In the genomic region with DNA sequence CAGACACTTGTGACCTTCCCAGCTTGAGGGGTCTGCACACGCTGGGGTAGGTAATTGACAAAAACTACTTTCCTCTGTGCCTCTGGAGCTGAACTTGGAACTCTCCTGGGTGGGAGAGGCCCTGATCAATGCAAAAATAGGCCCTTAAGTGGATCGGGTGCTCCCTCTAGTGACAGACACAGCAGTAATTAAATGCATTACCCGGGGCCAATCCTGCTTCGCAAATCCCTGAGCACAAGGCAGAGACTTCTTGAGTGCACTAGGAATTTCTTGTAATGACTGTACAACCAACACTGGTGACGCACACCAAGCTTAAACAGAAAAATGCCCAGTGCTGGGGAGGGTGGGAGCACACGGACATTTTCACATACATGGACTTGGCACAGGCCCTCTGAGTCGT, we compare ENCODE assay signal across 7 cellular contexts. TPM values are rescaled to one million over a fixed set of nuclear protein-coding genes. Genes with fewer than 3 reads are reported as not detected.
DNase-seq lines count a peak whose midpoint lies in the region; ATAC-seq and TF ChIP-seq lines count a peak whose summit lies in the region.

No MANE protein-coding gene starts in this region.

- H2AFZ ChIP-seq in hepatocyte, result no peak overlapping the region

- H4K20me1 ChIP-seq in hepatocyte (ENCODE audit: insufficient read depth, poor library complexity, severe bottlenecking), result no peaks in the 10 kb centered on the region

- H3K79me2 ChIP-seq in hepatocyte, result no peaks in the 10 kb centered on the region

- no peaks in the 10 kb centered on the region for H3K9me2 ChIP-seq in hepatocyte (replicated peaks; ENCODE audit: insufficient read depth)

- TF ChIP-seq CTCF in hepatocyte (IDR thresholded peaks at IDR 0.05; ENCODE audit: poor library complexity), result peak; percentile 70

- H3K9me3 ChIP-seq in hepatocyte (ENCODE audit: low read depth), result no peaks in the 10 kb centered on the region

- ATAC-seq in HG02678 (IDR thresholded peaks at IDR 0.05; ENCODE audit: unreplicated experiment), result no peak

- H3K4me3 ChIP-seq in hepatocyte (no peak overlapping the region), skeletal muscle cell (ENCODE audit: low read depth, low read length) (no peak overlapping the region)

- H3K4me2 ChIP-seq in hepatocyte, result no peak overlapping the region

- 19% methylated on average over 7 of the region's 7 CpGs for WGBS in hepatocyte (ENCODE audit: low lambda C conversion rate, missing lambda C conversion rate)

- no peaks in the 10 kb centered on the region for H3K36me3 ChIP-seq in hepatocyte (replicated peaks; ENCODE audit: insufficient read depth, low read depth)

- no peaks in the 10 kb centered on the region for H3K27me3 ChIP-seq in hepatocyte

- no peaks in the 10 kb centered on the region for H3K4me1 ChIP-seq in hepatocyte (ENCODE audit: insufficient read depth)

- DNase-seq in GM03348 (ENCODE audit: low spot score) (peak; percentile 88), M059J (ENCODE audit: low read depth) (peak; percentile 79), SW 1271 (lab: John Stamatoyannopoulos, UW) (peak; percentile 32 to 68), astrocyte of the hippocampus (ENCODE audit: low read depth, low spot score) (peak; percentile 91), hepatocyte (ENCODE audit: low spot score) (peak; percentile 84), skeletal muscle cell (ENCODE audit: low read depth) (peak; percentile 39)

- H3K27ac ChIP-seq in hepatocyte, result no peak overlapping the region

RNA-seq across cellular contexts. Expression of a gene that starts 10.6 kb away (rescaled TPM):
- total RNA-seq in M059J (2014; rRNA removed; shearing (Covaris generic)), result 192 and 378 TPM in 2 replicates
- total RNA-seq in hepatocyte, result 18.5 and 20.4 TPM in 2 replicates
- polyA plus RNA-seq in hepatocyte, result 105 and 116 TPM in 2 replicates

RNA-seq across cellular contexts. Expression of a gene that starts 24.9 kb away (rescaled TPM):
- total RNA-seq in M059J (2014; rRNA removed; shearing (Covaris generic)), result not detected in 2 replicates
- total RNA-seq in hepatocyte, result not detected in 2 replicates
- polyA plus RNA-seq in hepatocyte, result not detected in 2 replicates

RNA-seq across cellular contexts. Expression of a gene that starts 32.5 kb away (rescaled TPM):
- total RNA-seq in M059J (2014; rRNA removed; shearing (Covaris generic)), result 452 and 738 TPM in 2 replicates
- total RNA-seq in hepatocyte, result 604 and 984 TPM in 2 replicates
- 410 and 437 TPM in 2 replicates for polyA plus RNA-seq in hepatocyte

RNA-seq across cellular contexts. Expression of a gene that starts 34.1 kb away (rescaled TPM):
- total RNA-seq in M059J (2014; rRNA removed; shearing (Covaris generic)), result 1.1 and 1.2 TPM in 2 replicates
- total RNA-seq in hepatocyte, result 1.8 and 9.1 TPM in 2 replicates
- polyA plus RNA-seq in hepatocyte, result 29.6 and 39.2 TPM in 2 replicates

RNA-seq across cellular contexts. Expression of a gene that starts 41.6 kb away (rescaled TPM):
- total RNA-seq in M059J (2014; rRNA removed; shearing (Covaris generic)), result 0.22 TPM in 1 of 2 replicates, not detected in the other
- total RNA-seq in hepatocyte, result not detected in 2 replicates
- 6.6 and 13.0 TPM in 2 replicates for polyA plus RNA-seq in hepatocyte

Comparison
In these comparisons a context has a peak if more than half of its experiments do, and no peak if none do; other contexts are left out.
1. DNase-seq: peak in every context shown above with its lines; median percentile 91 in astrocyte of the hippocampus; 88 in GM03348; 84 in hepatocyte; 79 in M059J; 50 in SW 1271; 39 in skeletal muscle cell.